Comparison of ENCODE assay signal across 27 cellular contexts in genomic region chr1:53051676-53052075, GRCh38. TPM values are rescaled to one million over a fixed set of nuclear protein-coding genes. Genes with fewer than 3 reads are reported as not detected.
DNase-seq lines count a peak whose midpoint lies in the region; ATAC-seq and TF ChIP-seq lines count a peak whose summit lies in the region.
"Had no signal": no experiment of that assay in that cellular context is flagged by ENCODE, and none has a peak within 500 bp of the region (broad histone marks: within the 10 kb centered on the region; RNA-seq: fewer than 3 reads in every experiment).

No MANE protein-coding gene starts in this region.

- intact Hi-C loops in posterior vena cava (cut with DNase I): no loop called here

- H3K4me3 Mint-ChIP-seq in activated naive CD4-positive, alpha-beta T cell treated with anti-CD3 and anti-CD28 coated beads, Interleukin-2, amount 50 U/mL, for 24 hours: no peak overlapping the region
- H3K4me3 Mint-ChIP-seq: CD4-positive, alpha-beta T cell; GM23338; H9 had no signal

- no peak for TF ChIP-seq CTCF in WERI-Rb-1 (IDR thresholded peaks at IDR 0.05; ENCODE audit: low read depth, low read length)

- no peaks in the 10 kb centered on the region for H3K27me3 ChIP-seq in WERI-Rb-1 (ENCODE audit: insufficient read depth, low read depth, severe bottlenecking)
- H3K27me3 ChIP-seq: BLaER1 treated with 17β-estradiol and CSF1 and Interleukin-3, amounts not matched to agents 10 nM and 100 nM; SJSA1 had no signal

- H3K36me3 ChIP-seq in WERI-Rb-1: no peaks in the 10 kb centered on the region; the same call in 1 of the 2 replicates

- peak overlapping the region; percentile 72 for H3K27ac Mint-ChIP-seq in activated naive CD4-positive, alpha-beta T cell treated with anti-CD3 and anti-CD28 coated beads, Interleukin-2, amount 50 U/mL, for 24 hours
- H3K27ac Mint-ChIP-seq: CD4-positive, alpha-beta T cell; GM23338; H9 had no signal

- no peak for DNase-seq in activated naive CD4-positive, alpha-beta T cell treated with Interleukin-2 at 50 U/mL for 16 hours
- DNase-seq in NCI-H2171 (lab: John Stamatoyannopoulos, UW) (peak; percentile 35), WERI-Rb-1 (no peak), posterior vena cava (ENCODE audit: low spot score) (no peak)
- DNase-seq in activated CD4-positive, alpha-beta T cell treated with anti-CD3 and anti-CD28 coated beads, Interleukin-2, amount 50 U/mL, for 1 hour: no peak
- DNase-seq: AML-193; CD4-positive, alpha-beta T cell; GF-D8; H9; Karpas-422; NCI-H1092 treated with DMSO at 0.1 percent for 48 hours; NCI-H146; NCI-H1930; NCI-H2107; NCI-H226; NCI-H510A; PC-9; Right ventricle myocardium superior; RPMI8226 had no signal

- peak overlapping the region; percentile 9; the same call in 1 of the 2 replicates for H3K27ac ChIP-seq in WERI-Rb-1
- H3K27ac ChIP-seq: A549; BLaER1 treated with 17β-estradiol and CSF1 and Interleukin-3, amounts not matched to agents 10 nM and 100 nM; PC-9; SJSA1 had no signal

- H3K9me3 Mint-ChIP-seq in activated naive CD4-positive, alpha-beta T cell treated with anti-CD3 and anti-CD28 coated beads, Interleukin-2, amount 50 U/mL, for 24 hours: no peaks in the 10 kb centered on the region
- H3K9me3 Mint-ChIP-seq: CD4-positive, alpha-beta T cell; GM23338; H9 had no signal

- no peak for ATAC-seq in GM21367 (IDR thresholded peaks at IDR 0.05; ENCODE audit: unreplicated experiment)
- ATAC-seq: A549, GM23338, HepG2 had no signal

- peaks cover 32% of the 10 kb centered on the region for H3K36me3 Mint-ChIP-seq in activated naive CD4-positive, alpha-beta T cell treated with anti-CD3 and anti-CD28 coated beads, Interleukin-2, amount 50 U/mL, for 24 hours

- H3K9me3 ChIP-seq in WERI-Rb-1 (ENCODE audit: severe bottlenecking): no peaks in the 10 kb centered on the region
- H3K9me3 ChIP-seq: A549; BLaER1 treated with 17β-estradiol and CSF1 and Interleukin-3, amounts not matched to agents 10 nM and 100 nM; SJSA1 had no signal

- H3K27me3 Mint-ChIP-seq in activated naive CD4-positive, alpha-beta T cell treated with anti-CD3 and anti-CD28 coated beads, Interleukin-2, amount 50 U/mL, for 24 hours: no peaks in the 10 kb centered on the region
- H3K27me3 Mint-ChIP-seq: CD4-positive, alpha-beta T cell had no signal

- peaks cover 6% of the 10 kb centered on the region for H3K4me1 Mint-ChIP-seq in activated naive CD4-positive, alpha-beta T cell treated with anti-CD3 and anti-CD28 coated beads, Interleukin-2, amount 50 U/mL, for 24 hours

- no peak overlapping the region for H3K4me3 ChIP-seq in WERI-Rb-1 (ENCODE audit: low read depth, low read length)
- H3K4me3 ChIP-seq: A549; BLaER1 treated with 17β-estradiol and CSF1 and Interleukin-3, amounts not matched to agents 10 nM and 100 nM; GM23338; PC-9; SJSA1 had no signal

RNA-seq across cellular contexts. Expression of gene PODN, which starts 10.3 kb away (rescaled TPM):
- 100 to 1,000 TPM; 155 to 285 TPM for total RNA-seq in posterior vena cava
- total RNA-seq: CD4-positive, alpha-beta T cell; HepG2; HT1080; PC-9 had no signal
